In genomic region chr7:128932862-128933821, GRCh38 we compare ENCODE assay signal across 9 cellular contexts. TPM values are rescaled to one million over a fixed set of nuclear protein-coding genes. Genes with fewer than 3 reads are reported as not detected.
A peak's percentile ranks its signal among the peaks of the same experiment; 100 is the strongest.
DNase-seq lines count a peak whose midpoint lies in the region; ATAC-seq, FAIRE-seq and TF ChIP-seq lines count a peak whose summit lies in the region.
"Had no signal": no experiment of that assay in that cellular context is flagged by ENCODE, and none has a peak within 500 bp of the region (broad histone marks: within the 10 kb centered on the region; RNA-seq: fewer than 3 reads in every experiment).

No MANE protein-coding gene starts in this region.

- H3K27me3 Mint-ChIP-seq in activated T-helper 2 cell treated with anti-CD3 and anti-CD28 coated beads, Interferon-gamma antibody, Interleukin-2, Interleukin-4, amounts not matched to agents 10 μg/mL and 5 μg/mL and 100 μg/mL, durations not matched to agents 14 hours and 24 hours and 36 hours (ENCODE audit: low read depth), result peaks cover 17% of the 10 kb centered on the region
- peaks cover 52% of the 10 kb centered on the region for H3K27me3 Mint-ChIP-seq in nephron (ENCODE audit: low read depth)

- DNase-seq in GM18507 (ENCODE audit: extremely low spot score, insufficient read length, low read depth) (no peak), NCI-H1930 (lab: John Stamatoyannopoulos, UW) (no peak), NCI-H748 treated with DMSO at 0.1 percent for 48 hours (lab: John Stamatoyannopoulos, UW) (no peak), GM03348 (ENCODE audit: low spot score) (no peak)
- peak; percentile 45 for DNase-seq in activated T-helper 2 cell treated with anti-CD3 and anti-CD28 coated beads, Interferon-gamma antibody, Interleukin-2, Interleukin-4, amounts not matched to agents 10 μg/mL and 5 μg/mL and 100 μg/mL, durations not matched to agents 14 hours and 24 hours and 36 hours (ENCODE audit: low spot score)

- FAIRE-seq in GM18507 (lab: Jason Lieb, UNC), result peak; percentile 99

- peaks cover 20% of the 10 kb centered on the region for H3K4me1 Mint-ChIP-seq in activated T-helper 2 cell treated with anti-CD3 and anti-CD28 coated beads, Interferon-gamma antibody, Interleukin-2, Interleukin-4, amounts not matched to agents 10 μg/mL and 5 μg/mL and 100 μg/mL, durations not matched to agents 14 hours and 24 hours and 36 hours (ENCODE audit: low read depth)
- peaks cover 12% of the 10 kb centered on the region for H3K4me1 Mint-ChIP-seq in nephron

- peaks cover 3% of the 10 kb centered on the region for H3K36me3 Mint-ChIP-seq in activated T-helper 2 cell treated with anti-CD3 and anti-CD28 coated beads, Interferon-gamma antibody, Interleukin-2, Interleukin-4, amounts not matched to agents 10 μg/mL and 5 μg/mL and 100 μg/mL, durations not matched to agents 14 hours and 24 hours and 36 hours (ENCODE audit: low read depth)
- H3K36me3 Mint-ChIP-seq in nephron (ENCODE audit: low read depth), result no peaks in the 10 kb centered on the region

- H3K27ac Mint-ChIP-seq in activated T-helper 2 cell treated with anti-CD3 and anti-CD28 coated beads, Interferon-gamma antibody, Interleukin-2, Interleukin-4, amounts not matched to agents 10 μg/mL and 5 μg/mL and 100 μg/mL, durations not matched to agents 14 hours and 24 hours and 36 hours, result peak overlapping the region; percentile 90
- peak overlapping the region in 1 of 3 experiments; percentile 56 for H3K27ac Mint-ChIP-seq in nephron

- intact Hi-C loops in activated T-helper 2 cell treated with anti-CD3 and anti-CD28 coated beads, Interferon-gamma antibody, Interleukin-2, Interleukin-4, amounts not matched to agents 10 μg/mL and 5 μg/mL and 100 μg/mL, durations not matched to agents 14 hours and 24 hours and 36 hours (cut with micrococcal nuclease), result no loop called here

- peak overlapping the region; percentile 68 for H3K4me3 Mint-ChIP-seq in activated T-helper 2 cell treated with anti-CD3 and anti-CD28 coated beads, Interferon-gamma antibody, Interleukin-2, Interleukin-4, amounts not matched to agents 10 μg/mL and 5 μg/mL and 100 μg/mL, durations not matched to agents 14 hours and 24 hours and 36 hours (ENCODE audit: low read depth)
- peak overlapping the region in 2 of 3 experiments; percentile 14 to 38 for H3K4me3 Mint-ChIP-seq in nephron

- no peak for TF ChIP-seq CTCF in nephron (IDR thresholded peaks at IDR 0.05; ENCODE audit: unreplicated experiment in 3 of 3)

- H3K9me3 Mint-ChIP-seq in activated T-helper 2 cell treated with anti-CD3 and anti-CD28 coated beads, Interferon-gamma antibody, Interleukin-2, Interleukin-4, amounts not matched to agents 10 μg/mL and 5 μg/mL and 100 μg/mL, durations not matched to agents 14 hours and 24 hours and 36 hours, result no peaks in the 10 kb centered on the region
- H3K9me3 Mint-ChIP-seq in nephron, result no peaks in the 10 kb centered on the region

- peak; percentile 24 for ATAC-seq in HG03342 (IDR thresholded peaks at IDR 0.05; ENCODE audit: unreplicated experiment)
- ATAC-seq in GM18870 (IDR thresholded peaks at IDR 0.05; ENCODE audit: unreplicated experiment), result no peak
- ATAC-seq: Panc1 had no signal

RNA-seq across cellular contexts. Expression of gene IRF5, which starts 4.6 kb away (rescaled TPM):
- total RNA-seq in activated T-helper 2 cell treated with anti-CD3 and anti-CD28 coated beads, Interferon-gamma antibody, Interleukin-2, Interleukin-4, amounts not matched to agents 10 μg/mL and 5 μg/mL and 100 μg/mL, durations not matched to agents 14 hours and 24 hours and 36 hours, result 25.0 and 26.0 TPM in 2 replicates

RNA-seq across cellular contexts. Expression of gene KCP, which starts 22.6 kb away (rescaled TPM):
- not detected in 2 replicates for total RNA-seq in activated T-helper 2 cell treated with anti-CD3 and anti-CD28 coated beads, Interferon-gamma antibody, Interleukin-2, Interleukin-4, amounts not matched to agents 10 μg/mL and 5 μg/mL and 100 μg/mL, durations not matched to agents 14 hours and 24 hours and 36 hours
